In genomic region chr16:48887646-48888045, GRCh38 we compare ENCODE assay signal across 4 cellular contexts.
"Had no signal": no experiment of that assay in that cellular context is flagged by ENCODE, and none has a peak within 500 bp of the region (broad histone marks: within the 10 kb centered on the region; RNA-seq: fewer than 3 reads in every experiment).

No MANE protein-coding gene starts in this region.

- H2AFZ ChIP-seq: GM23338 had no signal

- H3K4me2 ChIP-seq: GM23338 had no signal

- H3K4me3 ChIP-seq: GM23338 had no signal

- DNase-seq: H9, HCEC 1CT, KBM-7 had no signal
